In genomic region chr1:32540589-32540988, GRCh38 we compare ENCODE assay signal across 8 cellular contexts. TPM values are rescaled to one million over a fixed set of nuclear protein-coding genes. Genes with fewer than 3 reads are reported as not detected.
DNase-seq lines count a peak whose midpoint lies in the region; ATAC-seq and TF ChIP-seq lines count a peak whose summit lies in the region.

No MANE protein-coding gene starts in this region.

- no peak for TF ChIP-seq CTCF in ascending aorta (IDR thresholded peaks at IDR 0.05)

- H3K27ac Mint-ChIP-seq in CD8-positive, alpha-beta memory T cell = no peak overlapping the region

- H3K4me1 ChIP-seq in CD8-positive, alpha-beta memory T cell (ENCODE audit: insufficient read depth, low read length) = peaks cover 5% of the 10 kb centered on the region
- H3K4me1 ChIP-seq in HUES64 (ENCODE audit: insufficient read depth, low read length) (peaks cover 8% of the 10 kb centered on the region; the same call in 1 of the 2 replicates), ascending aorta (peaks cover 0 to 7% of the 10 kb centered on the region in 2 donors)

- peaks cover 52 to 76% of the 10 kb centered on the region in 2 donors for H3K27me3 Mint-ChIP-seq in CD8-positive, alpha-beta memory T cell

- H3K4me1 Mint-ChIP-seq in CD8-positive, alpha-beta memory T cell = peaks cover 10 to 11% (median 10%) of the 10 kb centered on the region in 3 donors

- intact Hi-C loops in ascending aorta (cut with DNase I) (no loop called here), posterior cingulate gyrus (cut with DNase I) (no loop called here)

- peak overlapping the region; percentile 87; the same call in 1 of the 2 replicates for H3K9ac ChIP-seq in HUES64 (ENCODE audit: low read depth, low read length)

- WGBS in HUES64 = 60% methylated on average over 2 of the region's 2 CpGs

- CTCF ChIA-PET in CD8-positive, alpha-beta memory T cell (lab: Charles Lee) = interaction anchor here (1.6 kb wide), 1 partner anchor 20 kb away, joined by 4 read pairs; no protein-coding TSS in a partner anchor

- no peaks in the 10 kb centered on the region for H3K36me3 ChIP-seq in CD8-positive, alpha-beta memory T cell (ENCODE audit: insufficient read depth, low read length)
- H3K36me3 ChIP-seq in HUES64 (ENCODE audit: insufficient read depth, low read length) = no peaks in the 10 kb centered on the region; the same call in 1 of the 2 replicates
- no peaks in the 10 kb centered on the region for H3K36me3 ChIP-seq in ascending aorta

- POLR2A ChIA-PET in CD8-positive, alpha-beta memory T cell (lab: Charles Lee) = no interaction called here

- no peaks in the 10 kb centered on the region for H3K9me3 ChIP-seq in CD8-positive, alpha-beta memory T cell (ENCODE audit: low read length)
- no peaks in the 10 kb centered on the region for H3K9me3 ChIP-seq in HUES64 (ENCODE audit: insufficient read depth, low read depth, low read length)
- H3K9me3 ChIP-seq in ascending aorta = no peaks in the 10 kb centered on the region

- peaks cover 22% of the 10 kb centered on the region for H3K27me3 ChIP-seq in CD8-positive, alpha-beta memory T cell (ENCODE audit: insufficient read depth, low read length, poor library complexity, severe bottlenecking)
- peaks cover 9% of the 10 kb centered on the region; the same call in 1 of the 2 replicates for H3K27me3 ChIP-seq in HUES64 (ENCODE audit: insufficient read depth, low read length)
- no peaks in the 10 kb centered on the region for H3K27me3 ChIP-seq in ascending aorta

- peak overlapping the region; percentile 81 to 91 (median 87) for H3K4me3 Mint-ChIP-seq in CD8-positive, alpha-beta memory T cell

- DNase-seq in CD8-positive, alpha-beta memory T cell = no peak
- DNase-seq in ascending aorta (ENCODE audit: low spot score in 2 of 2) (no peak), myocyte (ENCODE audit: low read depth) (peak; percentile 44), NCI-H2171 (lab: John Stamatoyannopoulos, UW) (no peak), cerebellum (ENCODE audit: low spot score) (no peak), posterior cingulate gyrus (no peak)

- peaks cover 0 to 3% (median 2%) of the 10 kb centered on the region in 3 donors for H3K36me3 Mint-ChIP-seq in CD8-positive, alpha-beta memory T cell

- H3K27ac ChIP-seq in CD8-positive, alpha-beta memory T cell (ENCODE audit: low read depth, low read length) = peak overlapping the region; percentile 40
- H3K27ac ChIP-seq in HUES64 (ENCODE audit: low read depth, low read length) = no peak overlapping the region
- H3K27ac ChIP-seq in ascending aorta = no peak overlapping the region

- H3K4me3 ChIP-seq in CD8-positive, alpha-beta memory T cell (ENCODE audit: low read length) = no peak overlapping the region
- peak overlapping the region; percentile 69 for H3K4me3 ChIP-seq in HUES64 (ENCODE audit: low read length)
- peak overlapping the region; percentile 76 to 89 for H3K4me3 ChIP-seq in ascending aorta

- no peak for ATAC-seq in GM18519 (IDR thresholded peaks at IDR 0.05; ENCODE audit: low FRiP score, unreplicated experiment)

- H3K9me3 Mint-ChIP-seq in CD8-positive, alpha-beta memory T cell = peaks cover 0 to 2% (median 0%) of the 10 kb centered on the region in 5 donors

RNA-seq across cellular contexts. Expression of gene ZBTB8A, which starts 1.4 kb away (rescaled TPM):
- under 1 TPM; 0.40 to 0.42 TPM for total RNA-seq in CD8-positive, alpha-beta memory T cell
- not detected for polyA plus RNA-seq in CD8-positive, alpha-beta memory T cell
- 9.5 TPM for polyA plus RNA-seq in HUES64 (2013, experiment 1 of 2)
- polyA plus RNA-seq in HUES64 (2013, experiment 2 of 2) = 9.4 TPM
- total RNA-seq in ascending aorta (2.2 TPM), myocyte (2.8 and 3.7 TPM in 2 replicates), cerebellum (20.1 TPM)
- 5.1 TPM for polyA plus RNA-seq in myocyte (2012)
